Comparison of ENCODE assay signal across 8 cellular contexts in the genomic region with DNA sequence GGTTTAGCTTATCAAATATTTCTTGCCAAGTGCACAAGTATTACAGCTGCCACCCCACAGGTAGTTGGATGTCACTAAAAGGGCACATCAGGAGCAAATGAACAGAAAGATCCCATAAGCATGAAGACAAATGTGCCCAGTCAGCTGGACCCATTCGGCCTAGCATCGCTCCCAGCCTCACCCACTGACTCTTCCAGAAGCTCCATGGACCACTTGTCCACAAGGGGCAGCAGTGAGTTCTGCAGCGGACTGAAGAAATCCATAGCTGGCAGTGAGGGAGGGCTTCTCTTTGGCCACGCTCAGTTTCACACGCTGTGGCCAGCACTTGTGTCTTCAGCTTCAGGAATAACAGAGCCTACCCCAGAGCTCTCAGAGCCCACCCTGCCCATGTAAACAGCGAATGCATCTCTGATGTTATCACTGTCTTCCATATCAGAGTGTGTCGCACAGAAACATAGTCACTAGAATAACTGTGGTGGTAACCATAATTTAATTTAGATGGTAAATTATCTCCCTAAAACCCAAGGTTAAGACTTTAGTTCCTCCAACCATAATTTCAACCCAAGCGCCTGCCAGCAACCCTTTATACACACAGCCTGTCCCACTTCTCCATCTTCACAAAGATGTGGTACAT. TPM values are rescaled to one million over a fixed set of nuclear protein-coding genes. Genes with fewer than 3 reads are reported as not detected.
DNase-seq lines count a peak whose midpoint lies in the region; ATAC-seq and TF ChIP-seq lines count a peak whose summit lies in the region.

No MANE protein-coding gene starts in this region.

- H3K36me3 ChIP-seq in psoas muscle (ENCODE audit: insufficient read depth in 1 of 2, low read depth in 1 of 2), result no peaks in the 10 kb centered on the region

- no peaks in the 10 kb centered on the region for H3K4me1 ChIP-seq in psoas muscle

- no peaks in the 10 kb centered on the region for H3K27me3 ChIP-seq in psoas muscle (ENCODE audit: insufficient read depth in 3 of 3, low read length in 2 of 3)

- ATAC-seq in GM21381 (IDR thresholded peaks at IDR 0.05; ENCODE audit: unreplicated experiment), result peak; percentile 77
- peak; percentile 58 for ATAC-seq in Right ventricle myocardium superior (ENCODE audit: poor library complexity)
- peak; percentile 57 to 79 (median 72) for ATAC-seq in psoas muscle
- no peak for ATAC-seq in HG02970 (IDR thresholded peaks at IDR 0.05; ENCODE audit: low FRiP score, unreplicated experiment)

- H3K4me3 ChIP-seq in Jurkat, Clone E6-1 (ENCODE audit: low read length), result no peak overlapping the region
- no peak overlapping the region for H3K4me3 ChIP-seq in psoas muscle

- H3K4me1 Mint-ChIP-seq in activated naive CD4-positive, alpha-beta T cell treated with anti-CD3 and anti-CD28 coated beads, Interleukin-2, amount 10 ng/mL, durations not matched to agents 7 days and 5 days, result no peaks in the 10 kb centered on the region

- no peaks in the 10 kb centered on the region for H3K9me3 ChIP-seq in psoas muscle

- CTCF ChIA-PET in activated naive CD4-positive, alpha-beta T cell treated with anti-CD3 and anti-CD28 coated beads, Interleukin-2, amount 10 ng/mL, durations not matched to agents 7 days and 5 days (lab: Charles Lee), result interaction anchor here (0.5 to 2.9 kb wide), 15 partner anchors 8 to 854 kb away, joined by 3 to 21 read pairs (median 4); partner anchors contain the start of gene CGA

- H3K27me3 Mint-ChIP-seq in activated naive CD4-positive, alpha-beta T cell treated with anti-CD3 and anti-CD28 coated beads, Interleukin-2, amount 10 ng/mL, durations not matched to agents 7 days and 5 days, result peaks cover 13% of the 10 kb centered on the region

- no peak overlapping the region for H3K27ac ChIP-seq in psoas muscle

- WGBS in psoas muscle, 3 donors, result 29 to 35% (median 30%) methylated on average over 8 of the region's 8 CpGs

- DNase-seq in D341Med (ENCODE audit: low spot score) (peak; percentile 83), SK-MEL-5 (ENCODE audit: low read depth, low spot score) (peak; percentile 90), Right ventricle myocardium superior (peak; percentile 59), psoas muscle (peak; percentile 31 to 73)
- peak; percentile 45 for DNase-seq in Jurkat, Clone E6-1 (ENCODE audit: low read depth, low spot score)
- peak; percentile 70 for DNase-seq in activated naive CD4-positive, alpha-beta T cell treated with anti-CD3 and anti-CD28 coated beads, Interleukin-2, amount 10 ng/mL, durations not matched to agents 7 days and 5 days

- no peaks in the 10 kb centered on the region for H3K36me3 Mint-ChIP-seq in activated naive CD4-positive, alpha-beta T cell treated with anti-CD3 and anti-CD28 coated beads, Interleukin-2, amount 10 ng/mL, durations not matched to agents 7 days and 5 days

- no peak overlapping the region for H3K27ac Mint-ChIP-seq in activated naive CD4-positive, alpha-beta T cell treated with anti-CD3 and anti-CD28 coated beads, Interleukin-2, amount 10 ng/mL, durations not matched to agents 7 days and 5 days

- TF ChIP-seq CTCF in psoas muscle (IDR thresholded peaks at IDR 0.05), result peak; percentile 75

- H3K4me3 Mint-ChIP-seq in activated naive CD4-positive, alpha-beta T cell treated with anti-CD3 and anti-CD28 coated beads, Interleukin-2, amount 10 ng/mL, durations not matched to agents 7 days and 5 days, result no peak overlapping the region

- H3K9me3 Mint-ChIP-seq in activated naive CD4-positive, alpha-beta T cell treated with anti-CD3 and anti-CD28 coated beads, Interleukin-2, amount 10 ng/mL, durations not matched to agents 7 days and 5 days, result no peaks in the 10 kb centered on the region

- intact Hi-C loops in Right ventricle myocardium superior (cut with DNase I), result no loop called here
- intact Hi-C loops in psoas muscle (cut with DNase I), result loop anchor here in 1 of 2 donors (10.0 kb wide), 1 partner anchor 156 kb away; no protein-coding TSS in a partner anchor

- in situ Hi-C loops in SK-MEL-5 (cut with HindIII; ENCODE audit: low pct_unique_long_range_greater_than_20kb, low sequenced_read_pairs), result no loop called here

RNA-seq across cellular contexts. Expression of gene CGA, which starts 15.8 kb away (rescaled TPM):
- polyA plus RNA-seq in Jurkat, Clone E6-1 (2012; ENCODE audit: insufficient read depth, insufficient read length), result not detected
- total RNA-seq in SK-MEL-5 (2014; rRNA removed; shearing (Covaris generic)), result 0.55 TPM in 1 of 2 replicates, not detected in the other
- 1.1 TPM in 1 of 2 replicates, not detected in the other for polyA plus RNA-seq in SK-MEL-5 (2015; cell fraction: cytosol; rRNA removed)
- not detected in 2 replicates for polyA plus RNA-seq in SK-MEL-5 (2015; cell fraction: nucleus; rRNA removed)
- total RNA-seq in Right ventricle myocardium superior (not detected), psoas muscle (under 1 TPM in 1 of 4 donors, not detected in 3; 0.52 TPM)
- polyA plus RNA-seq in psoas muscle, result 1 to 10 TPM in 1 of 3 donors, under 1 TPM in 2; 0.03 to 3.8 (median 0.18) TPM
